Comparison of ENCODE assay signal across 13 cellular contexts in the genomic region with DNA sequence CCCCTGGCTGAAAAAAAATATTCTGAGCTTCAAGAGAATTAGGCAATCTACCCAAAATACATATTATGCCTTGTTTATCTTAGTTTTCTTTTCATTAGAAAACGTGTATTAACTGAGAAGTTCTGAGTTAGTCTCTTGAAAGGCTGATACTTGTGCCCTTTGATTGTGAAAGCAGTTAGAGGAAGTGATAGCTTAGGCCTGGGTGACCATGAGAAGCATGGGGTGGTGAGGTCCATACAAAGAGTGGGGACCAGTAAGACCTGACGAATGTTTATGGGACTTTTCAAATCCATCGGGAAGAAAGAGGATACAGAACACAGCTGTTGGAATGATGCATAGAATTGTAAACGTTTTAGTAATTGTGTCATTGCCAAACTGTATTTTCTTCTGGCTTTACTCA.
DNase-seq lines count a peak whose midpoint lies in the region; ATAC-seq and FAIRE-seq lines count a peak whose summit lies in the region.
"Had no signal": no experiment of that assay in that cellular context is flagged by ENCODE, and none has a peak within 500 bp of the region (broad histone marks: within the 10 kb centered on the region; RNA-seq: fewer than 3 reads in every experiment).

No MANE protein-coding gene starts in this region.

- FAIRE-seq in GM18507 (lab: Jason Lieb, UNC), result peak; percentile 76

- DNase-seq in GM18507 (ENCODE audit: extremely low spot score, insufficient read length, low read depth) (no peak), RPMI8226 (peak; percentile 7), NCI-H510A treated with DMSO at 0.1 percent for 48 hours (lab: John Stamatoyannopoulos, UW) (no peak), Ammon's horn (ENCODE audit: low spot score) (no peak)
- DNase-seq in activated CD4-positive, alpha-beta memory T cell treated with anti-CD3 and anti-CD28 coated beads, Interleukin-2, amount 10 ng/mL, durations not matched to agents 7 days and 5 days, result no peak
- no peak for DNase-seq in activated T-cell treated with anti-CD3 and anti-CD28 coated beads, Interleukin-2, amount 50 U/mL, for 72 hours
- DNase-seq: activated CD4-positive, alpha-beta T cell treated with anti-CD3 and anti-CD28 coated beads for 4 hours; esophagus squamous epithelium; Kasumi-1; kidney glomerular epithelial cell had no signal

- H3K27me3 Mint-ChIP-seq in activated CD4-positive, alpha-beta memory T cell treated with anti-CD3 and anti-CD28 coated beads, Interleukin-2, amount 10 ng/mL, durations not matched to agents 7 days and 5 days, result peaks cover 2% of the 10 kb centered on the region
- H3K27me3 Mint-ChIP-seq in activated T-cell treated with anti-CD3 and anti-CD28 coated beads, Interleukin-2, amount 50 U/mL, for 72 hours (ENCODE audit: low read depth), result peaks cover 12% of the 10 kb centered on the region

- no peaks in the 10 kb centered on the region for H3K9me3 Mint-ChIP-seq in activated CD4-positive, alpha-beta memory T cell treated with anti-CD3 and anti-CD28 coated beads, Interleukin-2, amount 10 ng/mL, durations not matched to agents 7 days and 5 days
- H3K9me3 Mint-ChIP-seq in activated T-cell treated with anti-CD3 and anti-CD28 coated beads, Interleukin-2, amount 50 U/mL, for 72 hours, result no peaks in the 10 kb centered on the region

- ATAC-seq in GM21381 (IDR thresholded peaks at IDR 0.05; ENCODE audit: unreplicated experiment) (peak; percentile 70), HG03095 (IDR thresholded peaks at IDR 0.05; ENCODE audit: unreplicated experiment) (peak; percentile 66)
- ATAC-seq in activated T-cell treated with anti-CD3 and anti-CD28 coated beads, Interleukin-2, amount 50 U/mL, for 72 hours (replicated peaks in 1 of 2), result no peak

- POLR2A ChIA-PET in activated CD4-positive, alpha-beta memory T cell treated with anti-CD3 and anti-CD28 coated beads, Interleukin-2, amount 10 ng/mL, durations not matched to agents 7 days and 5 days (lab: Charles Lee), result no interaction called here

- H3K4me3 Mint-ChIP-seq in activated CD4-positive, alpha-beta memory T cell treated with anti-CD3 and anti-CD28 coated beads, Interleukin-2, amount 10 ng/mL, durations not matched to agents 7 days and 5 days, result no peak overlapping the region
- H3K4me3 Mint-ChIP-seq in activated T-cell treated with anti-CD3 and anti-CD28 coated beads, Interleukin-2, amount 50 U/mL, for 72 hours, result no peak overlapping the region

- CTCF ChIA-PET in activated CD4-positive, alpha-beta memory T cell treated with anti-CD3 and anti-CD28 coated beads, Interleukin-2, amount 10 ng/mL, durations not matched to agents 7 days and 5 days (lab: Charles Lee), result no interaction called here

- H3K36me3 Mint-ChIP-seq in activated CD4-positive, alpha-beta memory T cell treated with anti-CD3 and anti-CD28 coated beads, Interleukin-2, amount 10 ng/mL, durations not matched to agents 7 days and 5 days (ENCODE audit: low read depth), result no peaks in the 10 kb centered on the region
- no peaks in the 10 kb centered on the region for H3K36me3 Mint-ChIP-seq in activated T-cell treated with anti-CD3 and anti-CD28 coated beads, Interleukin-2, amount 50 U/mL, for 72 hours (ENCODE audit: insufficient read depth in 2 of 2)
- H3K36me3 Mint-ChIP-seq: CD14-positive monocyte had no signal

- no peaks in the 10 kb centered on the region for H3K4me1 Mint-ChIP-seq in activated CD4-positive, alpha-beta memory T cell treated with anti-CD3 and anti-CD28 coated beads, Interleukin-2, amount 10 ng/mL, durations not matched to agents 7 days and 5 days
- H3K4me1 Mint-ChIP-seq in activated T-cell treated with anti-CD3 and anti-CD28 coated beads, Interleukin-2, amount 50 U/mL, for 72 hours (ENCODE audit: low read depth), result no peaks in the 10 kb centered on the region

- H3K27ac Mint-ChIP-seq in activated CD4-positive, alpha-beta memory T cell treated with anti-CD3 and anti-CD28 coated beads, Interleukin-2, amount 10 ng/mL, durations not matched to agents 7 days and 5 days, result no peak overlapping the region
- H3K27ac Mint-ChIP-seq in activated T-cell treated with anti-CD3 and anti-CD28 coated beads, Interleukin-2, amount 50 U/mL, for 72 hours, result no peak overlapping the region

Comparison
In these comparisons a context has a peak if more than half of its experiments do, and no peak if none do; other contexts are left out.
1. ATAC-seq: peak in GM21381 (single experiment) and HG03095 (single experiment); none in activated T-cell treated with anti-CD3 and anti-CD28 coated beads, Interleukin-2, amount 50 U/mL, for 72 hours (0 of 2).